Comparison of ENCODE assay signal across 25 cellular contexts in genomic region chr7:36188266-36188665, GRCh38. TPM values are rescaled to one million over a fixed set of nuclear protein-coding genes. Genes with fewer than 3 reads are reported as not detected.
DNase-seq lines count a peak whose midpoint lies in the region; ATAC-seq, FAIRE-seq and TF ChIP-seq lines count a peak whose summit lies in the region.
"Had no signal": no experiment of that assay in that cellular context is flagged by ENCODE, and none has a peak within 500 bp of the region (broad histone marks: within the 10 kb centered on the region; RNA-seq: fewer than 3 reads in every experiment).

No MANE protein-coding gene starts in this region.

- peaks cover 2% of the 10 kb centered on the region for H3K36me3 Mint-ChIP-seq in activated CD4-positive, alpha-beta T cell treated with anti-CD3 and anti-CD28 coated beads for 36 hours (ENCODE audit: low read depth)
- no peaks in the 10 kb centered on the region for H3K36me3 Mint-ChIP-seq in astrocyte (ENCODE audit: low read depth, unreplicated experiment)

- H2BK12ac ChIP-seq in trophoblast cell (ENCODE audit: low read length), result no peak overlapping the region

- ATAC-seq in activated CD4-positive, alpha-beta T cell treated with anti-CD3 and anti-CD28 coated beads for 36 hours, result peak; percentile 30
- ATAC-seq in right lobe of liver (peak; percentile 82 to 91 (median 86)), HG03139 (IDR thresholded peaks at IDR 0.05; ENCODE audit: unreplicated experiment) (no peak)
- ATAC-seq: naive thymus-derived CD8-positive, alpha-beta T cell had no signal

- no peak overlapping the region for H3K18ac ChIP-seq in trophoblast cell (ENCODE audit: low read length)

- POLR2A ChIA-PET in activated CD4-positive, alpha-beta T cell treated with anti-CD3 and anti-CD28 coated beads for 36 hours (lab: Charles Lee), result no interaction called here

- no peaks in the 10 kb centered on the region for H3K4me1 Mint-ChIP-seq in activated CD4-positive, alpha-beta T cell treated with anti-CD3 and anti-CD28 coated beads for 36 hours
- peaks cover 32% of the 10 kb centered on the region for H3K4me1 Mint-ChIP-seq in astrocyte (ENCODE audit: low read depth, unreplicated experiment)
- H3K4me1 Mint-ChIP-seq: activated naive CD8-positive, alpha-beta T cell treated with anti-CD3 and anti-CD28 coated beads, Interleukin-2, amount 50 U/mL, for 24 hours had no signal

- H4K8ac ChIP-seq in trophoblast cell (ENCODE audit: low read depth, low read length), result no peak overlapping the region

- no peaks in the 10 kb centered on the region for H4K20me1 ChIP-seq in astrocyte (ENCODE audit: insufficient read depth, low read length)

- H3K79me2 ChIP-seq in astrocyte (ENCODE audit: insufficient read depth, low read length), result no peaks in the 10 kb centered on the region
- no peaks in the 10 kb centered on the region for H3K79me2 ChIP-seq in trophoblast cell (ENCODE audit: control insufficient read depth, insufficient read depth, low read length, poor library complexity)

- no peak overlapping the region for H3K4ac ChIP-seq in trophoblast cell (ENCODE audit: low read depth, low read length)

- no peak overlapping the region for H4K91ac ChIP-seq in trophoblast cell (ENCODE audit: low read depth, low read length)

- H3K27ac Mint-ChIP-seq in activated CD4-positive, alpha-beta T cell treated with anti-CD3 and anti-CD28 coated beads for 36 hours, result no peak overlapping the region
- peak overlapping the region; percentile 22 for H3K27ac Mint-ChIP-seq in astrocyte (ENCODE audit: unreplicated experiment)
- H3K27ac Mint-ChIP-seq: activated naive CD8-positive, alpha-beta T cell treated with anti-CD3 and anti-CD28 coated beads, Interleukin-2, amount 50 U/mL, for 24 hours had no signal

- H2BK120ac ChIP-seq in trophoblast cell (ENCODE audit: insufficient read depth, low read length, poor library complexity), result no peak overlapping the region

- H3K9ac ChIP-seq in astrocyte (ENCODE audit: low read length), result no peak overlapping the region
- no peak overlapping the region for H3K9ac ChIP-seq in trophoblast cell (ENCODE audit: low read length)

- no peak for DNase-seq in activated CD4-positive, alpha-beta T cell treated with anti-CD3 and anti-CD28 coated beads for 36 hours
- DNase-seq in activated CD4-positive, alpha-beta T cell treated with anti-CD3 and anti-CD28 coated beads for 1 hour, result no peak
- DNase-seq in astrocyte (ENCODE audit: low read depth) (no peak), right lobe of liver (peak; percentile 63 to 73 (median 69)), substantia nigra (lab: John Stamatoyannopoulos, UW) (peak in 33 of 49 donors; percentile 8 to 72 (median 41)), trophoblast cell (no peak), cerebellum (ENCODE audit: low spot score) (no peak)
- DNase-seq: activated effector memory CD4-positive, alpha-beta T cell treated with anti-CD3 and anti-CD28 coated beads, Interleukin-2, amount 50 U/mL, for 16 hours; activated naive CD8-positive, alpha-beta T cell treated with anti-CD3 and anti-CD28 coated beads, Interleukin-2, amount 50 U/mL, for 24 hours; AML-193; brain microvascular endothelial cell; colonic mucosa; DMS79; kidney glomerular epithelial cell; mesenchymal stem cell; naive thymus-derived CD8-positive, alpha-beta T cell; NCI-H1092 treated with DMSO at 0.1 percent for 48 hours; NCI-H2081 treated with DMSO at 0.1 percent for 48 hours; NCI-H446; ovary; T-helper 2 cell had no signal

- no peak overlapping the region for H3K4me3 ChIP-seq in astrocyte (ENCODE audit: insufficient read depth, low read depth, low read length)
- H3K4me3 ChIP-seq in right lobe of liver, result no peak overlapping the region
- no peak overlapping the region for H3K4me3 ChIP-seq in trophoblast cell (ENCODE audit: low read depth, low read length)
- H3K4me3 ChIP-seq: colonic mucosa, ovary, thoracic aorta had no signal

- H3K23ac ChIP-seq in trophoblast cell (ENCODE audit: low read length), result no peak overlapping the region

- FAIRE-seq in astrocyte (lab: Jason Lieb, UNC), result no peak

- H3K9me3 ChIP-seq in astrocyte (ENCODE audit: insufficient read depth, low read depth, low read length) (no peaks in the 10 kb centered on the region), right lobe of liver (no peaks in the 10 kb centered on the region), trophoblast cell (ENCODE audit: insufficient read depth, low read depth, low read length) (no peaks in the 10 kb centered on the region)
- H3K9me3 ChIP-seq: colonic mucosa, ovary, thoracic aorta had no signal

- H3K4me1 ChIP-seq in astrocyte (ENCODE audit: insufficient read depth, low read length) (peaks cover 14% of the 10 kb centered on the region), right lobe of liver (peaks cover 0 to 23% (median 5%) of the 10 kb centered on the region in 4 donors), trophoblast cell (ENCODE audit: control insufficient read depth in 1 of 2, insufficient read depth in 2 of 2, low read length in 2 of 2) (no peaks in the 10 kb centered on the region)
- H3K4me1 ChIP-seq: colonic mucosa had no signal

- no peaks in the 10 kb centered on the region for H3K36me3 ChIP-seq in astrocyte (ENCODE audit: insufficient read depth, low read length)
- H3K36me3 ChIP-seq in right lobe of liver, result no peaks in the 10 kb centered on the region
- H3K36me3 ChIP-seq in trophoblast cell (ENCODE audit: control insufficient read depth in 1 of 2, insufficient read depth in 2 of 2, low read length in 2 of 2), result no peaks in the 10 kb centered on the region
- H3K36me3 ChIP-seq: brain microvascular endothelial cell, colonic mucosa, ovary, thoracic aorta had no signal

- H4K12ac ChIP-seq in trophoblast cell (ENCODE audit: low read depth, low read length), result no peak overlapping the region

- peaks cover 3% of the 10 kb centered on the region for H3K9me3 Mint-ChIP-seq in activated CD4-positive, alpha-beta T cell treated with anti-CD3 and anti-CD28 coated beads for 36 hours (ENCODE audit: low read depth)
- H3K9me3 Mint-ChIP-seq in astrocyte (ENCODE audit: unreplicated experiment), result no peaks in the 10 kb centered on the region
- H3K9me3 Mint-ChIP-seq: activated naive CD8-positive, alpha-beta T cell treated with anti-CD3 and anti-CD28 coated beads, Interleukin-2, amount 50 U/mL, for 24 hours; naive thymus-derived CD8-positive, alpha-beta T cell had no signal

- H3K4me2 ChIP-seq in astrocyte (ENCODE audit: low read length), result no peak overlapping the region
- H3K4me2 ChIP-seq in trophoblast cell (ENCODE audit: low read length), result no peak overlapping the region

- H3K79me1 ChIP-seq in trophoblast cell (ENCODE audit: low read length), result no peaks in the 10 kb centered on the region

- H3K14ac ChIP-seq in trophoblast cell (ENCODE audit: low read length), result no peak overlapping the region

- H2AK5ac ChIP-seq in trophoblast cell (ENCODE audit: low read length), result no peak overlapping the region

- H3K27me3 ChIP-seq in astrocyte (ENCODE audit: insufficient read depth, low read length) (no peaks in the 10 kb centered on the region), right lobe of liver (no peaks in the 10 kb centered on the region), trophoblast cell (ENCODE audit: insufficient read depth, low read length) (no peaks in the 10 kb centered on the region)
- H3K27me3 ChIP-seq: brain microvascular endothelial cell, colonic mucosa, ovary had no signal

- TF ChIP-seq CTCF in astrocyte (IDR thresholded peaks at IDR 0.05; ENCODE audit: insufficient read depth, low read depth, low read length) (no peak), right lobe of liver (IDR thresholded peaks at IDR 0.05) (no peak)

- H3K4me3 Mint-ChIP-seq in activated CD4-positive, alpha-beta T cell treated with anti-CD3 and anti-CD28 coated beads for 36 hours, result no peak overlapping the region
- H3K4me3 Mint-ChIP-seq in astrocyte (ENCODE audit: unreplicated experiment), result no peak overlapping the region
- H3K4me3 Mint-ChIP-seq: activated naive CD8-positive, alpha-beta T cell treated with anti-CD3 and anti-CD28 coated beads, Interleukin-2, amount 50 U/mL, for 24 hours; naive thymus-derived CD8-positive, alpha-beta T cell had no signal

- CTCF ChIA-PET in activated CD4-positive, alpha-beta T cell treated with anti-CD3 and anti-CD28 coated beads for 36 hours (lab: Charles Lee), result no interaction called here

- H3K27ac ChIP-seq in astrocyte (ENCODE audit: low read depth, low read length), result no peak overlapping the region
- peak overlapping the region in 1 of 3 donors; percentile 10 for H3K27ac ChIP-seq in right lobe of liver
- H3K27ac ChIP-seq in substantia nigra (ENCODE audit: low read depth, low read length, poor library complexity, severe bottlenecking), result no peak overlapping the region
- H3K27ac ChIP-seq in trophoblast cell (ENCODE audit: low read depth, low read length), result no peak overlapping the region
- H3K27ac ChIP-seq: 22Rv1, brain microvascular endothelial cell, colonic mucosa, ovary, thoracic aorta, VCaP had no signal

- intact Hi-C loops in activated CD4-positive, alpha-beta T cell treated with anti-CD3 and anti-CD28 coated beads for 36 hours (cut with DNase I, micrococcal nuclease), result no loop called here
- intact Hi-C loops in right lobe of liver (cut with DNase I), result no loop called here

- H2AFZ ChIP-seq in astrocyte (ENCODE audit: low read depth, low read length) (no peak overlapping the region), trophoblast cell (ENCODE audit: insufficient read depth, low read length, poor library complexity) (no peak overlapping the region)

- TF ChIP-seq POLR2A in right lobe of liver (IDR thresholded peaks at IDR 0.05), result no peak

- no peaks in the 10 kb centered on the region for H3K27me3 Mint-ChIP-seq in activated CD4-positive, alpha-beta T cell treated with anti-CD3 and anti-CD28 coated beads for 36 hours
- peaks cover 3% of the 10 kb centered on the region for H3K27me3 Mint-ChIP-seq in astrocyte (ENCODE audit: low read depth, unreplicated experiment)
- H3K27me3 Mint-ChIP-seq: activated naive CD8-positive, alpha-beta T cell treated with anti-CD3 and anti-CD28 coated beads, Interleukin-2, amount 50 U/mL, for 24 hours had no signal

- H2BK5ac ChIP-seq in trophoblast cell (ENCODE audit: low read depth, low read length, poor library complexity), result no peak overlapping the region

- WGBS in right lobe of liver (ENCODE audit: insufficient coverage, low coverage, low lambda C conversion rate, missing lambda C conversion rate), result 57% methylated on average over 5 of the region's 5 CpGs
- WGBS in trophoblast cell (ENCODE audit: extremely low coverage, insufficient coverage, insufficient read length), result no CpG with 5 or more reads among the region's 5 CpGs

RNA-seq across cellular contexts. Expression of gene EEPD1, which starts 35.2 kb away (rescaled TPM):
- 1 to 10 TPM; 1.3 TPM for total RNA-seq in activated CD4-positive, alpha-beta T cell treated with anti-CD3 and anti-CD28 coated beads for 36 hours
- total RNA-seq in astrocyte, result 4.9 and 5.4 TPM in 2 replicates
- total RNA-seq in right lobe of liver, result 10 to 100 TPM in 4 of 6 experiments, 1 to 10 TPM in 2; 5.9 to 18.6 (median 10.6) TPM
- polyA plus RNA-seq in trophoblast cell (2013), result 22.7 and 22.9 TPM in 2 replicates
- total RNA-seq in cerebellum, result 12.1 TPM

Comparison
In these comparisons a context has a peak if more than half of its experiments do, and no peak if none do; other contexts are left out.
1. DNase-seq: peak in right lobe of liver (3 of 3) and substantia nigra (33 of 49); none in activated CD4-positive, alpha-beta T cell treated with anti-CD3 and anti-CD28 coated beads for 36 hours (single experiment), activated CD4-positive, alpha-beta T cell treated with anti-CD3 and anti-CD28 coated beads for 1 hour (single experiment), astrocyte (single experiment), trophoblast cell (0 of 2) and cerebellum (single experiment).